ENCODE assay signal across 1 cellular context in the genomic region with DNA sequence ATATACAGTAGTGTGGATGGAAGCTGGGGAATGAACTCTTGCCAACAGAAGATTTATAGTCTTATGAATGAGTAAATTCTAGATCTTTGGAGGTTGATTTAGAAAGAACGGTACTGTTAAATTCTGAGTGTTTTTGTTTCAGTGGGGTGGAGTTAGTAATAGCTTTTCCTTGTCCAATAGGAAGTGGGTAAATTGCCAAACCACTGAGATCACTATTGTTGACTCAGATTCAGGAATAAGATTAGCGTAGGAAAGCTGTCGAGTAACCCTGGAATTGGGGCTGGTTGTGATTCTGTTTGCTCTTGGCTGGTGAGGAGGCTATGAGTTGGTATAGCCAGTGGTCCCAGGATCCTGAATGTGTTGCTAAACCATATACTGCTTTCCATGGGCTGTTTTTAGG.
TF ChIP-seq lines count a peak whose summit lies in the region.

No MANE protein-coding gene starts in this region.

TF ChIP-seq in HepG2, 621 proteins besides CTCF, POLR2A, EP300 and RAD21 (continued from another document):
- TF ChIP-seq MYPOP (CRISPR knock-in tag; IDR thresholded peaks at IDR 0.05) = no peak
- no peak for TF ChIP-seq HHEX (CRISPR knock-in tag; IDR thresholded peaks at IDR 0.05)
- no peak for TF ChIP-seq ZNF569 (CRISPR knock-in tag; IDR thresholded peaks at IDR 0.05; ENCODE audit: borderline replicate concordance)
- no peak for TF ChIP-seq ZNF101 (CRISPR knock-in tag; IDR thresholded peaks at IDR 0.05; ENCODE audit: borderline replicate concordance, low read depth)
- TF ChIP-seq ZNF264 (CRISPR knock-in tag; IDR thresholded peaks at IDR 0.05) = no peak
- TF ChIP-seq ZNF121 (CRISPR knock-in tag; IDR thresholded peaks at IDR 0.05) = no peak
- no peak for TF ChIP-seq ZNF781 (CRISPR knock-in tag; IDR thresholded peaks at IDR 0.05; ENCODE audit: borderline replicate concordance, not compliant biosample characterization)
- no peak for TF ChIP-seq ZNF788 (CRISPR knock-in tag; IDR thresholded peaks at IDR 0.05; ENCODE audit: borderline replicate concordance)
- TF ChIP-seq ZBTB7A (CRISPR knock-in tag; IDR thresholded peaks at IDR 0.05) = no peak
- TF ChIP-seq MATR3 (CRISPR knock-in tag; IDR thresholded peaks at IDR 0.05) = no peak
- TF ChIP-seq HCFC1 (IDR thresholded peaks at IDR 0.05; ENCODE audit: low read depth, low read length) = no peak
